3 cellular contexts compared by ENCODE assay signal in the genomic region with DNA sequence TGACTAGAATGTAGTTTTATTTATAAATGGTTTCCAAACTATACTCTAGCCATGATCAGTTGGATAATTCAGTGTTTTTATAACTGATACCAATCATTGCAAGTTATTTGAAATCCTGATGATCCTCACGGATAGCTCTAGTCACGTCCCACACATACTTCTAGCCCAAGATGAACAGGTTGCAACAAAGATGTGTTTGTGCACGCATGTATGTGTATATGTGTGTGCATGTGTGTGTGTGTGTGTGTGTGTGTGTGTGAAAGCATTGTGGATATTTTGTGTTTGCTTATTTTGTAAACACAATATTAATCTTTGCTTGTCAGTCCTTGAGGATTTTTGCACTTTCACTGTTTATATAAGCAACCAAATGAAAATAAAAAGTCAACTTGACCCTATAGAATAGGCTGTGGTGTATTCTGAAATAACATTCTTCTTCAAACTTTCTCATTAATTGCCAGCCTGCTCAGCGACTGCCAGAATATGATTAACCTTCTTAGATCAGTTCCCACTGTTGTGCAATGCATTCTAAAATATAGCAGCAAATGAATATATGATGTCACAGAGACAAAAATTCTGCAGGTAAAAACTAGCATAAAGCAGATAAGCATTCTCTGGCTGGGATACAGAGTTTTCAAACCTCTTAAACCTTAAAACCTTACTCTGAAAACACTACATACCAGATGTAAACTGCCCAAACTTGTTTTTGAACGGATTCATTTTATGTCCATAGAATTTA.
A peak's percentile ranks its signal among the peaks of the same experiment; 100 is the strongest.
TF ChIP-seq lines count a peak whose summit lies in the region.

No MANE protein-coding gene starts in this region.

TF ChIP-seq in GM12891, 5 proteins besides CTCF, POLR2A, EP300 and RAD21 (continued from another document):
- no peak for TF ChIP-seq PAX5 (IDR thresholded peaks at IDR 0.05; ENCODE audit: insufficient read depth, low read length, severe bottlenecking)
- no peak for TF ChIP-seq POLR2AphosphoS5 (IDR thresholded peaks at IDR 0.05; ENCODE audit: low read depth, low read length)

TF ChIP-seq in Ishikawa, 13 proteins besides CTCF, POLR2A, EP300 and RAD21 (continued from another document):
- peak; percentile 42; the same call in 1 of the 2 replicates for TF ChIP-seq CEBPB (IDR thresholded peaks at IDR 0.05)
- TF ChIP-seq REST (IDR thresholded peaks at IDR 0.05; ENCODE audit: low read depth) = no peak
- TF ChIP-seq, protein P1, sequence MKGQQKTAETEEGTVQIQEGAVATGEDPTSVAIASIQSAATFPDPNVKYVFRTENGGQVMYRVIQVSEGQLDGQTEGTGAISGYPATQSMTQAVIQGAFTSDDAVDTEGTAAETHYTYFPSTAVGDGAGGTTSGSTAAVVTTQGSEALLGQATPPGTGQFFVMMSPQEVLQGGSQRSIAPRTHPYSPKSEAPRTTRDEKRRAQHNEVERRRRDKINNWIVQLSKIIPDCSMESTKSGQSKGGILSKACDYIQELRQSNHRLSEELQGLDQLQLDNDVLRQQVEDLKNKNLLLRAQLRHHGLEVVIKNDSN (IDR thresholded peaks at IDR 0.05) = no peak

TF ChIP-seq in H1, 55 proteins besides CTCF, POLR2A, EP300 and RAD21 (continued from another document):
- TF ChIP-seq SIN3A (conservative IDR thresholded peaks at IDR 0.05 in 1 of 2, IDR thresholded peaks at IDR 0.05 in 1 of 2; ENCODE audit: low read depth in 1 of 2, low read length in 2 of 2) = no peak
- no peak for TF ChIP-seq JUND (IDR thresholded peaks at IDR 0.05; ENCODE audit: low read length)
- TF ChIP-seq ZNF274 (IDR thresholded peaks at IDR 0.05; ENCODE audit: borderline replicate concordance, extremely low read depth, low read length) = no peak
- TF ChIP-seq HDAC2 (IDR thresholded peaks at IDR 0.05; ENCODE audit: borderline replicate concordance in 1 of 2, low read depth in 2 of 2, low read length in 2 of 2) = no peak
- TF ChIP-seq SP4 (IDR thresholded peaks at IDR 0.05; ENCODE audit: low read length) = no peak
- no peak for TF ChIP-seq ASH2L (IDR thresholded peaks at IDR 0.05; ENCODE audit: low read length)
- no peak for TF ChIP-seq CHD1 (IDR thresholded peaks at IDR 0.05; ENCODE audit: low read depth, low read length)
- no peak for TF ChIP-seq PHF8 (conservative IDR thresholded peaks at IDR 0.05; ENCODE audit: low read depth, low read length)
- no peak for TF ChIP-seq RBBP5 (IDR thresholded peaks at IDR 0.05; ENCODE audit: borderline replicate concordance, low read depth, low read length)
- no peak for TF ChIP-seq GTF2F1 (IDR thresholded peaks at IDR 0.05; ENCODE audit: borderline replicate concordance, low read depth, low read length)
- TF ChIP-seq GABPA (IDR thresholded peaks at IDR 0.05; ENCODE audit: borderline replicate concordance, insufficient read depth, low read length) = no peak
- no peak for TF ChIP-seq CBX8 (IDR thresholded peaks at IDR 0.05; ENCODE audit: borderline replicate concordance, low read depth, low read length)
- TF ChIP-seq MAX (IDR thresholded peaks at IDR 0.05) = no peak
- TF ChIP-seq RXRA (IDR thresholded peaks at IDR 0.05; ENCODE audit: insufficient read depth, low read depth, low read length) = no peak
- no peak for TF ChIP-seq YY1 (IDR thresholded peaks at IDR 0.05; ENCODE audit: low read depth, low read length)
- no peak for TF ChIP-seq POU5F1 (IDR thresholded peaks at IDR 0.05; ENCODE audit: low read depth, low read length)
